In genomic region chr1:4512622-4513021, GRCh38 we compare ENCODE assay signal across 24 cellular contexts.
A peak's percentile ranks its signal among the peaks of the same experiment; 100 is the strongest.
DNase-seq lines count a peak whose midpoint lies in the region; ATAC-seq, FAIRE-seq and TF ChIP-seq lines count a peak whose summit lies in the region.
"Had no signal": no experiment of that assay in that cellular context is flagged by ENCODE, and none has a peak within 500 bp of the region (broad histone marks: within the 10 kb centered on the region; RNA-seq: fewer than 3 reads in every experiment).

No MANE protein-coding gene starts in this region.

- no peaks in the 10 kb centered on the region for H3K79me2 ChIP-seq in hepatocyte
- no peaks in the 10 kb centered on the region for H3K79me2 ChIP-seq in mesendoderm (ENCODE audit: control insufficient read depth, insufficient read depth, low read length)

- no peak for TF ChIP-seq POLR2A in GM18505 (IDR thresholded peaks at IDR 0.05; ENCODE audit: borderline replicate concordance, extremely low read depth, insufficient read depth, insufficient read length)

- H4K20me1 ChIP-seq in hepatocyte (ENCODE audit: insufficient read depth, poor library complexity, severe bottlenecking): no peaks in the 10 kb centered on the region

- no peaks in the 10 kb centered on the region for H3K9me3 ChIP-seq in hepatocyte (ENCODE audit: low read depth)
- H3K9me3 ChIP-seq in pancreas: no peaks in the 10 kb centered on the region
- H3K9me3 ChIP-seq: suprapubic skin had no signal

- DNase-seq in Ammon's horn (ENCODE audit: low spot score): peak; percentile 20
- peak; percentile 7 for DNase-seq in cerebellar cortex (ENCODE audit: low spot score)
- peak; percentile 11 for DNase-seq in hepatocyte (ENCODE audit: low spot score)
- peak in 2 of 6 donors; percentile 20 to 31 for DNase-seq in pancreas
- DNase-seq in mesendoderm: no peak
- no peak for DNase-seq in natural killer cell
- no peak for DNase-seq in NCI-H510A (lab: John Stamatoyannopoulos, UW)
- DNase-seq: activated naive CD4-positive, alpha-beta T cell treated with anti-CD3 and anti-CD28 coated beads, Interleukin-2, amount 10 ng/mL, durations not matched to agents 7 days and 5 days; activated T-cell treated with anti-CD3 and anti-CD28 coated beads, Interleukin-2, amount 50 U/mL, for 72 hours; Karpas-422; mesenchymal stem cell; NCI-H1092 treated with DMSO at 0.1 percent for 48 hours; NCI-H2081 treated with DMSO at 0.1 percent for 48 hours; NCI-H524 treated with DMSO at 0.1 percent for 48 hours; nephron progenitor cell; SHP77 had no signal

- no peak overlapping the region for H4K8ac ChIP-seq in mesendoderm (ENCODE audit: low read depth, low read length)

- H3K4me3 ChIP-seq in hepatocyte (no peak overlapping the region), pancreas (no peak overlapping the region), mesendoderm (ENCODE audit: low read length) (no peak overlapping the region)
- H3K4me3 ChIP-seq: suprapubic skin had no signal

- intact Hi-C loops in pancreas (cut with DNase I): no loop called here
- intact Hi-C loops in natural killer cell (cut with micrococcal nuclease): no loop called here

- no peak overlapping the region for H3K27ac ChIP-seq in hepatocyte
- H3K27ac ChIP-seq in pancreas: peak overlapping the region; percentile 7 to 22 (median 18)
- no peak overlapping the region for H3K27ac ChIP-seq in mesendoderm (ENCODE audit: low read depth, low read length)
- H3K27ac ChIP-seq: suprapubic skin had no signal

- H3K4me2 ChIP-seq in hepatocyte (no peak overlapping the region), mesendoderm (ENCODE audit: low read length) (no peak overlapping the region)

- H3K18ac ChIP-seq in mesendoderm (ENCODE audit: low read length): no peak overlapping the region

- no peak overlapping the region for H2BK15ac ChIP-seq in mesendoderm (replicated peaks; ENCODE audit: low read depth)

- H2BK120ac ChIP-seq in mesendoderm (ENCODE audit: low read depth, low read length): no peak overlapping the region

- no peak overlapping the region for H3K4me3 Mint-ChIP-seq in natural killer cell
- H3K4me3 Mint-ChIP-seq: activated naive CD4-positive, alpha-beta T cell treated with anti-CD3 and anti-CD28 coated beads, Interleukin-2, amount 10 ng/mL, durations not matched to agents 7 days and 5 days; activated T-cell treated with anti-CD3 and anti-CD28 coated beads, Interleukin-2, amount 50 U/mL, for 72 hours; CD14-positive monocyte; nephron progenitor cell had no signal

- H3K27me3 Mint-ChIP-seq in natural killer cell (ENCODE audit: low read depth in 2 of 2): peaks cover 6 to 9% of the 10 kb centered on the region in 2 donors

- WGBS in hepatocyte (ENCODE audit: low lambda C conversion rate, missing lambda C conversion rate): 67% methylated on average over 6 of the region's 6 CpGs
- WGBS in pancreas, 2 donors: 34 to 40% methylated on average over 6 of the region's 6 CpGs
- no CpG with 5 or more reads among the region's 6 CpGs for WGBS in mesendoderm (ENCODE audit: extremely low coverage, insufficient coverage, low lambda C conversion rate)

- H2AFZ ChIP-seq in hepatocyte: no peak overlapping the region

- H3K4ac ChIP-seq in mesendoderm (ENCODE audit: low read depth, low read length): no peak overlapping the region

- H3K9me2 ChIP-seq in hepatocyte (replicated peaks; ENCODE audit: insufficient read depth): no peaks in the 10 kb centered on the region

- H4K5ac ChIP-seq in mesendoderm (ENCODE audit: low read length): no peak overlapping the region

- H3K36me3 ChIP-seq in hepatocyte (replicated peaks; ENCODE audit: insufficient read depth, low read depth) (no peaks in the 10 kb centered on the region), pancreas (no peaks in the 10 kb centered on the region), mesendoderm (ENCODE audit: control insufficient read depth, insufficient read depth, low read length) (no peaks in the 10 kb centered on the region)
- H3K36me3 ChIP-seq: suprapubic skin had no signal

- no peaks in the 10 kb centered on the region for H3K79me1 ChIP-seq in mesendoderm (ENCODE audit: low read length)

- H3K4me1 Mint-ChIP-seq in natural killer cell: no peaks in the 10 kb centered on the region
- H3K4me1 Mint-ChIP-seq: activated naive CD4-positive, alpha-beta T cell treated with anti-CD3 and anti-CD28 coated beads, Interleukin-2, amount 10 ng/mL, durations not matched to agents 7 days and 5 days; CD14-positive monocyte had no signal

- no peak for TF ChIP-seq CTCF in hepatocyte (IDR thresholded peaks at IDR 0.05; ENCODE audit: poor library complexity)
- no peak for TF ChIP-seq CTCF in pancreas (IDR thresholded peaks at IDR 0.05)
- TF ChIP-seq CTCF in natural killer cell (IDR thresholded peaks at IDR 0.05): no peak

- H3K4me1 ChIP-seq in hepatocyte (ENCODE audit: insufficient read depth) (peaks cover 2% of the 10 kb centered on the region), pancreas (peaks cover 7 to 13% (median 8%) of the 10 kb centered on the region in 3 donors), mesendoderm (ENCODE audit: control insufficient read depth, low read depth, low read length) (no peaks in the 10 kb centered on the region)
- H3K4me1 ChIP-seq: suprapubic skin had no signal

- ATAC-seq in pancreas (peak in 3 of 4 donors; percentile 16 to 60 (median 44)), GM18505 (IDR thresholded peaks at IDR 0.05; ENCODE audit: unreplicated experiment) (no peak), natural killer cell (no peak)
- ATAC-seq: activated T-cell treated with anti-CD3 and anti-CD28 coated beads, Interleukin-2, amount 50 U/mL, for 72 hours; HCT116 had no signal

- H3K9me3 Mint-ChIP-seq in natural killer cell: no peaks in the 10 kb centered on the region
- H3K9me3 Mint-ChIP-seq: activated naive CD4-positive, alpha-beta T cell treated with anti-CD3 and anti-CD28 coated beads, Interleukin-2, amount 10 ng/mL, durations not matched to agents 7 days and 5 days; activated T-cell treated with anti-CD3 and anti-CD28 coated beads, Interleukin-2, amount 50 U/mL, for 72 hours; nephron progenitor cell had no signal

- FAIRE-seq in pancreas (lab: Jason Lieb, UNC): no peak
- FAIRE-seq: astrocyte, D721Med, GM18507, HTR-8/SVneo had no signal

- H3K56ac ChIP-seq in mesendoderm (ENCODE audit: low read length): no peak overlapping the region

- H2AK5ac ChIP-seq in mesendoderm (ENCODE audit: low read length): no peak overlapping the region

- no peak overlapping the region for H3K27ac Mint-ChIP-seq in natural killer cell
- H3K27ac Mint-ChIP-seq: activated naive CD4-positive, alpha-beta T cell treated with anti-CD3 and anti-CD28 coated beads, Interleukin-2, amount 10 ng/mL, durations not matched to agents 7 days and 5 days; activated T-cell treated with anti-CD3 and anti-CD28 coated beads, Interleukin-2, amount 50 U/mL, for 72 hours; CD14-positive monocyte; nephron progenitor cell had no signal

- H3K36me3 Mint-ChIP-seq in natural killer cell: no peaks in the 10 kb centered on the region
- H3K36me3 Mint-ChIP-seq: activated naive CD4-positive, alpha-beta T cell treated with anti-CD3 and anti-CD28 coated beads, Interleukin-2, amount 10 ng/mL, durations not matched to agents 7 days and 5 days; CD14-positive monocyte had no signal

- no peak overlapping the region for H3K9ac ChIP-seq in mesendoderm (ENCODE audit: low read length)

- H3K23ac ChIP-seq in mesendoderm (ENCODE audit: low read length): no peak overlapping the region

- H2BK5ac ChIP-seq in mesendoderm (ENCODE audit: low read length): no peak overlapping the region

- H3K27me3 ChIP-seq in hepatocyte (no peaks in the 10 kb centered on the region), pancreas (no peaks in the 10 kb centered on the region), mesendoderm (ENCODE audit: insufficient read depth, low read length, poor library complexity) (no peaks in the 10 kb centered on the region)

Comparison
In these comparisons a context has a peak if more than half of its experiments do, and no peak if none do; other contexts are left out.
1. DNase-seq: peak in Ammon's horn (single experiment), cerebellar cortex (single experiment) and hepatocyte (single experiment); none in mesendoderm (single experiment), natural killer cell (single experiment) and NCI-H510A (single experiment).
2. H3K27ac ChIP-seq: peak in pancreas (4 of 4); none in hepatocyte (single experiment) and mesendoderm (single experiment).
3. ATAC-seq: peak in pancreas (3 of 4); none in GM18505 (single experiment) and natural killer cell (0 of 3).